In genomic region chr17:80262775-80263244, GRCh38 we compare ENCODE assay signal across 8 cellular contexts. TPM values are rescaled to one million over a fixed set of nuclear protein-coding genes. Genes with fewer than 3 reads are reported as not detected.
DNase-seq lines count a peak whose midpoint lies in the region; ATAC-seq, FAIRE-seq and TF ChIP-seq lines count a peak whose summit lies in the region.

No MANE protein-coding gene starts in this region.

- peak overlapping the region; percentile 99 for H3K9ac ChIP-seq in DND-41 (ENCODE audit: low read depth, low read length)

- H3K36me3 ChIP-seq in DND-41 (ENCODE audit: insufficient read depth, low read length) = peaks cover 13% of the 10 kb centered on the region
- H3K36me3 ChIP-seq in Peyer's patch = peaks cover 0 to 21% (median 0%) of the 10 kb centered on the region in 3 donors

- H3K27me3 ChIP-seq in DND-41 (ENCODE audit: insufficient read depth, low read length, poor library complexity) = no peaks in the 10 kb centered on the region
- no peaks in the 10 kb centered on the region for H3K27me3 ChIP-seq in Peyer's patch

- peak overlapping the region; percentile 93 for H3K4me2 ChIP-seq in DND-41 (ENCODE audit: insufficient read depth, low read length)

- no peak for DNase-seq in DND-41
- no peak for DNase-seq in Peyer's patch
- DNase-seq in fibroblast of mammary gland (ENCODE audit: low read depth) = no peak
- DNase-seq in skeletal muscle cell (ENCODE audit: low read depth) = no peak
- DNase-seq in OCI-M1 (lab: John Stamatoyannopoulos, UW) = no peak
- no peak for DNase-seq in GM13976 (ENCODE audit: low spot score)
- no peak for DNase-seq in frontal cortex (ENCODE audit: low spot score in 2 of 2)
- DNase-seq in stimulated activated CD8-positive, alpha-beta memory T cell treated with anti-CD3 and anti-CD28 coated beads, Interleukin-4, amount 100 ng/mL, for 48 hours = no peak

- H3K4me1 ChIP-seq in DND-41 (ENCODE audit: insufficient read depth, low read length) (peaks cover 50% of the 10 kb centered on the region), Peyer's patch (peaks cover 3 to 37% (median 20%) of the 10 kb centered on the region in 4 donors)

- ATAC-seq in DND-41 (ENCODE audit: insufficient read depth, low read depth) = no peak

- H3K27ac ChIP-seq in DND-41 (ENCODE audit: low read length) (peak overlapping the region; percentile 98), Peyer's patch (peak overlapping the region; percentile 63 to 100 (median 100))

- in situ Hi-C loops in GM13976 (cut with MboI; ENCODE audit: low sequenced_read_pairs, unreplicated experiment) = no loop called here

- H3K79me2 ChIP-seq in DND-41 (ENCODE audit: insufficient read depth, low read length) = peaks cover 56% of the 10 kb centered on the region

- H3K9me3 ChIP-seq in DND-41 (ENCODE audit: insufficient read depth, low read length, severe bottlenecking) = no peaks in the 10 kb centered on the region
- no peaks in the 10 kb centered on the region for H3K9me3 ChIP-seq in Peyer's patch

- H3K4me3 ChIP-seq in DND-41 (ENCODE audit: low read depth in 1 of 2, low read length in 2 of 2) (peak overlapping the region in 1 of 2 experiments; percentile 76; a peak in 2 of 4 replicates), Peyer's patch (peak overlapping the region in 3 of 4 donors; percentile 58 to 65 (median 64)), fibroblast of mammary gland (ENCODE audit: control insufficient read depth, low read depth, low read length) (peak overlapping the region; percentile 12), skeletal muscle cell (ENCODE audit: low read depth, low read length) (peak overlapping the region; percentile 35)

- H2AFZ ChIP-seq in DND-41 (ENCODE audit: low read depth, low read length) = no peak overlapping the region

- no peak for TF ChIP-seq CTCF in DND-41 (IDR thresholded peaks at IDR 0.05; ENCODE audit: borderline replicate concordance, extremely low read depth, low read length, poor library complexity, severe bottlenecking)
- no peak for TF ChIP-seq CTCF in Peyer's patch (IDR thresholded peaks at IDR 0.05)
- TF ChIP-seq CTCF in fibroblast of mammary gland (conservative IDR thresholded peaks at IDR 0.05; ENCODE audit: control insufficient read depth, insufficient read depth, low read depth, low read length) = no peak
- TF ChIP-seq CTCF in GM13976 (IDR thresholded peaks at IDR 0.05; ENCODE audit: borderline replicate concordance, control extremely low read depth, extremely low read depth, insufficient read depth, missing control alignments) = no peak

- H4K20me1 ChIP-seq in DND-41 (ENCODE audit: insufficient read depth, low read length) = peaks cover 9% of the 10 kb centered on the region; the same call in 1 of the 2 replicates

- FAIRE-seq in frontal cortex (lab: Jason Lieb, UNC) = no peak

- TF ChIP-seq POLR2A in Peyer's patch (IDR thresholded peaks at IDR 0.05) = no peak

RNA-seq across cellular contexts. Expression of gene RNF213, which starts 2.2 kb away (rescaled TPM):
- total RNA-seq in Peyer's patch = 100 to 1,000 TPM; 187 to 404 (median 293) TPM
- 12.2 TPM for total RNA-seq in frontal cortex

RNA-seq across cellular contexts. Expression of gene SLC26A11, which starts 42.6 kb away (rescaled TPM):
- 10 to 100 TPM; 28.1 to 42.9 (median 33.1) TPM for total RNA-seq in Peyer's patch
- total RNA-seq in frontal cortex = 9.8 TPM

RNA-seq across cellular contexts. Expression of gene SGSH, which starts 42.7 kb away (rescaled TPM):
- total RNA-seq in Peyer's patch (100 to 1,000 TPM in 1 of 4 donors, 10 to 100 TPM in 3; 37.8 to 114 (median 60.6) TPM), frontal cortex (3.7 TPM)

Comparison
In these comparisons a context has a peak if more than half of its experiments do, and no peak if none do; other contexts are left out.
1. RNA of gene RNF213, which starts 2.2 kb away (total RNA-seq): 187 to 404 TPM in Peyer's patch; 12.2 TPM in frontal cortex (single experiment); every median in the first group is over 10 times any median in the second.